29 cellular contexts compared by ENCODE assay signal in genomic region chr6:111515259-111515658, GRCh38.
"Had no signal": no experiment of that assay in that cellular context is flagged by ENCODE, and none has a peak within 500 bp of the region (broad histone marks: within the 10 kb centered on the region; RNA-seq: fewer than 3 reads in every experiment).

No MANE protein-coding gene starts in this region.

- H3K4me3 ChIP-seq: stomach, suprapubic skin, testis, thoracic aorta, thyroid gland, tibial artery, tibial nerve, transverse colon, upper lobe of left lung, upper lobe of right lung, uterus, vagina had no signal

- ATAC-seq: stimulated activated effector memory CD8-positive, alpha-beta T cell treated with anti-CD3 and anti-CD28 coated beads, Interleukin-12 subunit alpha, Interleukin-12 subunit beta, amount 100 ng/mL, for 72 hours; stimulated activated memory B cell treated with anti-CD40 and anti-IgM and Interleukin-4, amounts not matched to agents 10 μg/mL and 1 μg/mL and 100 μg/mL, for 72 hours; stimulated activated naive B cell treated with anti-CD40 and anti-IgM and Interleukin-4, amounts not matched to agents 10 μg/mL and 1 μg/mL and 100 μg/mL, for 72 hours; stimulated activated naive CD8-positive, alpha-beta T cell treated with anti-CD3 and anti-CD28 coated beads, Interleukin-15, amount 100 ng/mL, for 72 hours; stimulated activated naive CD8-positive, alpha-beta T cell treated with anti-CD3 and anti-CD28 coated beads, Interleukin-15, Interleukin-2, amounts not matched to agents 100 U/mL and 50 U/mL, for 24 hours; upper lobe of right lung had no signal

- H3K36me3 ChIP-seq: stomach, suprapubic skin, thoracic aorta, thyroid gland, tibial artery, tibial nerve, transverse colon, upper lobe of left lung, upper lobe of right lung, uterus, vagina had no signal

- H3K4me1 ChIP-seq: stomach, suprapubic skin, testis, thyroid gland, tibial artery, tibial nerve, transverse colon, upper lobe of left lung, upper lobe of right lung, uterus, vagina had no signal

- H3K27me3 ChIP-seq: stomach, suprapubic skin, testis, thyroid gland, tibial artery, tibial nerve, transverse colon, upper lobe of left lung, upper lobe of right lung, uterus, vagina had no signal

- H3K4me3 Mint-ChIP-seq: stimulated activated effector memory CD8-positive, alpha-beta T cell treated with anti-CD3 and anti-CD28 coated beads, Interleukin-12 subunit alpha, Interleukin-12 subunit beta, amount 100 ng/mL, for 72 hours; stimulated activated memory B cell treated with anti-CD40 and anti-IgM and Interleukin-4, amounts not matched to agents 10 μg/mL and 1 μg/mL and 100 μg/mL, for 72 hours; stimulated activated naive B cell treated with anti-CD40 and anti-IgM and Interleukin-4, amounts not matched to agents 10 μg/mL and 1 μg/mL and 100 μg/mL, for 72 hours; stimulated activated naive CD8-positive, alpha-beta T cell treated with anti-CD3 and anti-CD28 coated beads, Interleukin-15, amount 100 ng/mL, for 72 hours; stimulated activated naive CD8-positive, alpha-beta T cell treated with anti-CD3 and anti-CD28 coated beads, Interleukin-15, Interleukin-2, amounts not matched to agents 100 ng/mL and 50 ng/mL, for 24 hours; type B pancreatic cell had no signal

- H3K27ac ChIP-seq: stomach, suprapubic skin, testis, thoracic aorta, thyroid gland, tibial artery, tibial nerve, transverse colon, upper lobe of left lung, upper lobe of right lung, vagina had no signal

- DNase-seq: stimulated activated CD4-positive, alpha-beta T cell treated with anti-CD3 and anti-CD28 coated beads, Interleukin-2, amount 100 ng/mL, for 48 hours; stimulated activated CD4-positive, alpha-beta T cell treated with anti-CD3 and anti-CD28 coated beads, Interleukin-4, amount 100 ng/mL, for 1 hour; stimulated activated CD4-positive, alpha-beta T cell treated with anti-CD3 and anti-CD28 coated beads, Interleukin-4, amount 100 ng/mL, for 24 hours; stimulated activated CD4-positive, alpha-beta T cell treated with anti-CD3 and anti-CD28 coated beads, Interleukin-4, amount 100 ng/mL, for 4 hours; stimulated activated CD8-positive, alpha-beta memory T cell treated with anti-CD3 and anti-CD28 coated beads, Interleukin-4, amount 100 ng/mL, for 48 hours; stimulated activated naive B cell treated with anti-CD40 and anti-IgM and Interleukin-4, amounts not matched to agents 10 μg/mL and 1 μg/mL and 100 μg/mL, for 72 hours; stimulated activated naive CD4-positive, alpha-beta T cell; stimulated activated naive CD4-positive, alpha-beta T cell treated with Interleukin-2 at 50 U/mL for 16 hours; stimulated activated naive CD8-positive, alpha-beta T cell treated with anti-CD3 and anti-CD28 coated beads, Interleukin-15, amount 100 ng/mL, for 72 hours; stimulated activated naive CD8-positive, alpha-beta T cell treated with anti-CD3 and anti-CD28 coated beads, Interleukin-15, Interleukin-2, amounts not matched to agents 100 U/mL and 50 U/mL, for 24 hours; stomach; substantia nigra; testis; tibial artery; transverse colon; trophoblast cell; upper lobe of left lung; upper lobe of right lung; uterus had no signal

- H3K9me3 Mint-ChIP-seq: stimulated activated effector memory CD8-positive, alpha-beta T cell treated with anti-CD3 and anti-CD28 coated beads, Interleukin-12 subunit alpha, Interleukin-12 subunit beta, amount 100 ng/mL, for 72 hours; stimulated activated memory B cell treated with anti-CD40 and anti-IgM and Interleukin-4, amounts not matched to agents 10 μg/mL and 1 μg/mL and 100 μg/mL, for 72 hours; stimulated activated naive B cell treated with anti-CD40 and anti-IgM and Interleukin-4, amounts not matched to agents 10 μg/mL and 1 μg/mL and 100 μg/mL, for 72 hours; stimulated activated naive CD8-positive, alpha-beta T cell treated with anti-CD3 and anti-CD28 coated beads, Interleukin-15, amount 100 ng/mL, for 72 hours; stimulated activated naive CD8-positive, alpha-beta T cell treated with anti-CD3 and anti-CD28 coated beads, Interleukin-15, Interleukin-2, amounts not matched to agents 100 ng/mL and 50 ng/mL, for 24 hours; type B pancreatic cell had no signal

- H3K36me3 Mint-ChIP-seq: stimulated activated effector memory CD8-positive, alpha-beta T cell treated with anti-CD3 and anti-CD28 coated beads, Interleukin-12 subunit alpha, Interleukin-12 subunit beta, amount 100 ng/mL, for 72 hours; stimulated activated memory B cell treated with anti-CD40 and anti-IgM and Interleukin-4, amounts not matched to agents 10 μg/mL and 1 μg/mL and 100 μg/mL, for 72 hours had no signal

- FAIRE-seq: urothelium cell line had no signal

- H3K9me3 ChIP-seq: stomach, suprapubic skin, testis, thoracic aorta, thyroid gland, tibial artery, tibial nerve, transverse colon, upper lobe of left lung, upper lobe of right lung, uterus, vagina had no signal

- H3K4me1 Mint-ChIP-seq: stimulated activated naive B cell treated with anti-CD40 and anti-IgM and Interleukin-4, amounts not matched to agents 10 μg/mL and 1 μg/mL and 100 μg/mL, for 72 hours had no signal

- H3K27me3 Mint-ChIP-seq: stimulated activated memory B cell treated with anti-CD40 and anti-IgM and Interleukin-4, amounts not matched to agents 10 μg/mL and 1 μg/mL and 100 μg/mL, for 72 hours; stimulated activated naive B cell treated with anti-CD40 and anti-IgM and Interleukin-4, amounts not matched to agents 10 μg/mL and 1 μg/mL and 100 μg/mL, for 72 hours; stimulated activated naive CD8-positive, alpha-beta T cell treated with anti-CD3 and anti-CD28 coated beads, Interleukin-15, amount 100 ng/mL, for 72 hours; stimulated activated naive CD8-positive, alpha-beta T cell treated with anti-CD3 and anti-CD28 coated beads, Interleukin-15, Interleukin-2, amounts not matched to agents 100 ng/mL and 50 ng/mL, for 24 hours; type B pancreatic cell had no signal

- H3K27ac Mint-ChIP-seq: stimulated activated effector memory CD8-positive, alpha-beta T cell treated with anti-CD3 and anti-CD28 coated beads, Interleukin-12 subunit alpha, Interleukin-12 subunit beta, amount 100 ng/mL, for 72 hours; stimulated activated memory B cell treated with anti-CD40 and anti-IgM and Interleukin-4, amounts not matched to agents 10 μg/mL and 1 μg/mL and 100 μg/mL, for 72 hours; stimulated activated naive B cell treated with anti-CD40 and anti-IgM and Interleukin-4, amounts not matched to agents 10 μg/mL and 1 μg/mL and 100 μg/mL, for 72 hours; stimulated activated naive CD8-positive, alpha-beta T cell treated with anti-CD3 and anti-CD28 coated beads, Interleukin-15, Interleukin-2, amounts not matched to agents 100 ng/mL and 50 ng/mL, for 24 hours; type B pancreatic cell had no signal
